In genomic region chr3:171173732-171174131, GRCh38 we compare ENCODE assay signal across 12 cellular contexts.
DNase-seq lines count a peak whose midpoint lies in the region; ATAC-seq, FAIRE-seq and TF ChIP-seq lines count a peak whose summit lies in the region.
"Had no signal": no experiment of that assay in that cellular context is flagged by ENCODE, and none has a peak within 500 bp of the region (broad histone marks: within the 10 kb centered on the region; RNA-seq: fewer than 3 reads in every experiment).

No MANE protein-coding gene starts in this region.

- no peak for TF ChIP-seq POLR2A in GM12891 (IDR thresholded peaks at IDR 0.05; ENCODE audit: low read depth, low read length)
- TF ChIP-seq POLR2A in gastroesophageal sphincter (IDR thresholded peaks at IDR 0.05) = no peak

- H3K27ac ChIP-seq in gastroesophageal sphincter = peak overlapping the region in 1 of 4 donors; percentile 21
- no peak overlapping the region for H3K27ac ChIP-seq in WERI-Rb-1
- H3K27ac ChIP-seq: BLaER1 treated with 17β-estradiol and CSF1 and Interleukin-3, amounts not matched to agents 10 nM and 100 nM; stomach had no signal

- H3K27me3 ChIP-seq in gastroesophageal sphincter (no peaks in the 10 kb centered on the region), WERI-Rb-1 (ENCODE audit: insufficient read depth, low read depth, severe bottlenecking) (no peaks in the 10 kb centered on the region)
- H3K27me3 ChIP-seq: BLaER1 treated with 17β-estradiol and CSF1 and Interleukin-3, amounts not matched to agents 10 nM and 100 nM; stomach had no signal

- DNase-seq in GM12891 (ENCODE audit: insufficient read length, low spot score) (no peak), NCI-H69 (lab: John Stamatoyannopoulos, UW) (peak; percentile 7), middle frontal gyrus (ENCODE audit: extremely low spot score, low spot score) (peak; percentile 78), NCI-H2171 treated with DMSO at 0.1 percent for 48 hours (lab: John Stamatoyannopoulos, UW) (no peak), WERI-Rb-1 (no peak)
- DNase-seq: NCI-H774, stomach had no signal

- TF ChIP-seq EP300 in gastroesophageal sphincter (IDR thresholded peaks at IDR 0.05) = no peak

- H3K36me3 ChIP-seq in gastroesophageal sphincter = peaks cover 0 to 5% of the 10 kb centered on the region in 2 donors
- H3K36me3 ChIP-seq in WERI-Rb-1 = no peaks in the 10 kb centered on the region

- H3K9me3 ChIP-seq in gastroesophageal sphincter = no peaks in the 10 kb centered on the region
- no peaks in the 10 kb centered on the region for H3K9me3 ChIP-seq in WERI-Rb-1 (ENCODE audit: severe bottlenecking)
- H3K9me3 ChIP-seq: BLaER1 treated with 17β-estradiol and CSF1 and Interleukin-3, amounts not matched to agents 10 nM and 100 nM; stomach had no signal

- H3K4me1 ChIP-seq in gastroesophageal sphincter = peaks cover 3 to 27% (median 6%) of the 10 kb centered on the region in 3 donors

- TF ChIP-seq CTCF in gastroesophageal sphincter (IDR thresholded peaks at IDR 0.05) (no peak), WERI-Rb-1 (IDR thresholded peaks at IDR 0.05; ENCODE audit: low read depth, low read length) (no peak)

- H3K4me3 ChIP-seq in gastroesophageal sphincter = no peak overlapping the region
- H3K4me3 ChIP-seq in WERI-Rb-1 (ENCODE audit: low read depth, low read length) = no peak overlapping the region
- H3K4me3 ChIP-seq: BLaER1 treated with 17β-estradiol and CSF1 and Interleukin-3, amounts not matched to agents 10 nM and 100 nM; stomach had no signal

- 88 to 97% methylated on average over 4 to 5 of the region's 6 CpGs for WGBS in gastroesophageal sphincter (ENCODE audit: low coverage in 1 of 2), 2 donors

- peak; percentile 16 for FAIRE-seq in GM12891 (lab: Jason Lieb, UNC)

- peak; percentile 63 for ATAC-seq in gastroesophageal sphincter
- no peak for ATAC-seq in GM21526 (IDR thresholded peaks at IDR 0.05; ENCODE audit: low FRiP score, unreplicated experiment)
- no peak for ATAC-seq in GM19035 (IDR thresholded peaks at IDR 0.05; ENCODE audit: unreplicated experiment)
- ATAC-seq: T-cell had no signal

TF ChIP-seq in GM12891, 5 proteins besides CTCF, POLR2A, EP300 and RAD21:
- TF ChIP-seq SPI1 (IDR thresholded peaks at IDR 0.05; ENCODE audit: low read depth, low read length) (no peak), POLR2AphosphoS5 (IDR thresholded peaks at IDR 0.05; ENCODE audit: low read depth, low read length) (no peak), TAF1 (IDR thresholded peaks at IDR 0.05; ENCODE audit: low read depth, low read length) (no peak), PAX5 (IDR thresholded peaks at IDR 0.05; ENCODE audit: insufficient read depth, low read length, severe bottlenecking) (no peak), POU2F2 (IDR thresholded peaks at IDR 0.05; ENCODE audit: low read depth, low read length) (no peak)
TF ChIP-seq in GM12891: peak in this region for 0.

Comparison
In these comparisons a context has a peak if more than half of its experiments do, and no peak if none do; other contexts are left out.
1. DNase-seq: peak in NCI-H69 (single experiment) and middle frontal gyrus (single experiment); none in GM12891 (single experiment), NCI-H2171 treated with DMSO at 0.1 percent for 48 hours (single experiment) and WERI-Rb-1 (single experiment).